ENCODE assay signal across 10 cellular contexts in the genomic region with DNA sequence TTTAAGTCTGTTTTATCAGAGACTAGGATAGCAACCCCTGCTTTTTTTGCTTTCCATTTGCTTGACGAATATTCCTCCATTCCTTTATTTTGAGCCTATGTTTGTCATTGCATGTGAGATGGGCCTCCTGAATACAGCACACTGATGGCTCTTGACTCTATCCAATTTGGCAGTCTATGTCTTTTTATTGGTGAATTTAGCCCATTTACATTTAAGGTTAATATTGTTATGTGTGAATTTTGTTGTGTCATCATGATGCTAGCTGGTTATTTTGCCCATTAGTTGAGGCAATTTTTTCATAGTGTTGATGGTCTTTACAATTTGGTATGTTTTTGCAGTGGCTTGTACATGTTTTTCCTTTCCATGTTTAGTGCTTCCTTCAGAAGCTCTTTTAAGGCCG.
"Had no signal": no experiment of that assay in that cellular context is flagged by ENCODE, and none has a peak within 500 bp of the region (broad histone marks: within the 10 kb centered on the region; RNA-seq: fewer than 3 reads in every experiment).

No MANE protein-coding gene starts in this region.

- H3K4me3 ChIP-seq: GM23338, HAP-1 had no signal

- H2AFZ ChIP-seq: GM23338 had no signal

- H3K4me2 ChIP-seq: GM23338 had no signal

- H3K9me3 ChIP-seq: HAP-1 had no signal

- DNase-seq: GOT3, H7, H9, HCEC 1CT, HFFc6 had no signal

- H3K36me3 ChIP-seq: HAP-1 had no signal

- H3K4me1 ChIP-seq: HAP-1 had no signal

- FAIRE-seq: H1, H54 had no signal

- ATAC-seq: GM23338, HCT116 had no signal
